ENCODE assay signal across 1 cellular context in the genomic region with DNA sequence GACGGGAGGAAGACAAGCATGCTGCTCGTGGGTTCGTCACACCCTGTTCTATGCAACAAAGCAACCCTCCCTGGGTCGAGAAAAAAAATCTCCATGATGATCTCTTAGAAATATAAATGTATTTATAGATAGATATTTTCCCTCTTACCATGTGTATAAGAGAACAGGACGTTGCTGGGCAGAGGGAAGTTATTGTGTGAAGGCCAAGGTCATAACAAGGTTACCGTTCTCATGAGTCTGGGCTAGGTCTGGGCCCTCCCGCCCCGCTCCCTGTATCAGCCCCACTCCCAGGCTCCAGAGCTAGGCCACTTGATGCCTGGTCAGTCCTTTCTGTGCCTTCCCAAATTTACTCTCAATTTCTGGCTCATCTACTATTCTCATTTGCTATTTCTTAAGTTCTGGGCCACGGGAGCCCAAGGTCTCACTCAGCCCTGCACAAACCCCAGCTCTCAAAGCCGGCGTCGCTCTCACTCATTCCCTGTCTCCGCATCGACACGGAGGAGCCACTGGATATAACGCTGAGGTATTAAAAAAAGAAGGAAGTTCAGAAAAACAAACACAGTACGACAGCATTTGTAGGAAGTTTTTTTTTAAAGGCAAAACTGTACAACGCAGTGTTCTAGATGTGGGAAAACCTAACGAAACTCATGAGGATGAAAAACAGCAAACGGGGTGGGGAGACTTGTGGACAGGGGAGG.
TF ChIP-seq lines count a peak whose summit lies in the region.

No MANE protein-coding gene starts in this region.

TF ChIP-seq in HepG2, 621 proteins besides CTCF, POLR2A, EP300 and RAD21 (continued from another document and continues in another):
- TF ChIP-seq HNF1B (CRISPR knock-in tag; IDR thresholded peaks at IDR 0.05), result no peak
- TF ChIP-seq, protein P1, sequence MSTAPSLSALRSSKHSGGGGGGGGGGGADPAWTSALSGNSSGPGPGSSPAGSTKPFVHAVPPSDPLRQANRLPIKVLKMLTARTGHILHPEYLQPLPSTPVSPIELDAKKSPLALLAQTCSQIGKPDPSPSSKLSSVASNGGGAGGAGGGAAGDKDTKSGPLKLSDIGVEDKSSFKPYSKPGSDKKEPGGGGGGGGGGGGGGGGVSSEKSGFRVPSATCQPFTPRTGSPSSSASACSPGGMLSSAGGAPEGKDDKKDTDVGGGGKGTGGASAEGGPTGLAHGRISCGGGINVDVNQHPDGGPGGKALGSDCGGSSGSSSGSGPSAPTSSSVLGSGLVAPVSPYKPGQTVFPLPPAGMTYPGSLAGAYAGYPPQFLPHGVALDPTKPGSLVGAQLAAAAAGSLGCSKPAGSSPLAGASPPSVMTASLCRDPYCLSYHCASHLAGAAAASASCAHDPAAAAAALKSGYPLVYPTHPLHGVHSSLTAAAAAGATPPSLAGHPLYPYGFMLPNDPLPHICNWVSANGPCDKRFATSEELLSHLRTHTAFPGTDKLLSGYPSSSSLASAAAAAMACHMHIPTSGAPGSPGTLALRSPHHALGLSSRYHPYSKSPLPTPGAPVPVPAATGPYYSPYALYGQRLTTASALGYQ (CRISPR knock-in tag; IDR thresholded peaks at IDR 0.05), result no peak; the same call in 1 of the 2 replicates
- TF ChIP-seq ZNF660 (CRISPR knock-in tag; IDR thresholded peaks at IDR 0.05; ENCODE audit: borderline replicate concordance, low read depth), result no peak
- no peak for TF ChIP-seq ARID3A (IDR thresholded peaks at IDR 0.05; ENCODE audit: low read depth, low read length)
- TF ChIP-seq TGIF2 (CRISPR knock-in tag; IDR thresholded peaks at IDR 0.05), result no peak
- no peak for TF ChIP-seq ZBTB21 (CRISPR knock-in tag; IDR thresholded peaks at IDR 0.05)
- no peak for TF ChIP-seq ZBTB42 (CRISPR knock-in tag; IDR thresholded peaks at IDR 0.05)
- TF ChIP-seq, protein P2, sequence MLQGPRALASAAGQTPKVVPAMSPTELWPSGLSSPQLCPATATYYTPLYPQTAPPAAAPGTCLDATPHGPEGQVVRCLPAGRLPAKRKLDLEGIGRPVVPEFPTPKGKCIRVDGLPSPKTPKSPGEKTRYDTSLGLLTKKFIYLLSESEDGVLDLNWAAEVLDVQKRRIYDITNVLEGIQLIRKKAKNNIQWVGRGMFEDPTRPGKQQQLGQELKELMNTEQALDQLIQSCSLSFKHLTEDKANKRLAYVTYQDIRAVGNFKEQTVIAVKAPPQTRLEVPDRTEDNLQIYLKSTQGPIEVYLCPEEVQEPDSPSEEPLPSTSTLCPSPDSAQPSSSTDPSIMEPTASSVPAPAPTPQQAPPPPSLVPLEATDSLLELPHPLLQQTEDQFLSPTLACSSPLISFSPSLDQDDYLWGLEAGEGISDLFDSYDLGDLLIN (CRISPR knock-in tag; IDR thresholded peaks at IDR 0.05; ENCODE audit: borderline replicate concordance), result no peak
- no peak for TF ChIP-seq NR2F6 (IDR thresholded peaks at IDR 0.05)
- no peak; the same call in 1 of the 2 replicates for TF ChIP-seq NR2F6 (CRISPR knock-in tag; IDR thresholded peaks at IDR 0.05)
- no peak for TF ChIP-seq ZNF597 (CRISPR knock-in tag; IDR thresholded peaks at IDR 0.05)
- TF ChIP-seq ELF1 (CRISPR knock-in tag; IDR thresholded peaks at IDR 0.05), result 0 out of 2 replicates have a peak, but pooled peaks have one; percentile 8
- TF ChIP-seq, protein P3, sequence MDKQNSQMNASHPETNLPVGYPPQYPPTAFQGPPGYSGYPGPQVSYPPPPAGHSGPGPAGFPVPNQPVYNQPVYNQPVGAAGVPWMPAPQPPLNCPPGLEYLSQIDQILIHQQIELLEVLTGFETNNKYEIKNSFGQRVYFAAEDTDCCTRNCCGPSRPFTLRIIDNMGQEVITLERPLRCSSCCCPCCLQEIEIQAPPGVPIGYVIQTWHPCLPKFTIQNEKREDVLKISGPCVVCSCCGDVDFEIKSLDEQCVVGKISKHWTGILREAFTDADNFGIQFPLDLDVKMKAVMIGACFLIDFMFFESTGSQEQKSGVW (CRISPR knock-in tag; IDR thresholded peaks at IDR 0.05; ENCODE audit: borderline replicate concordance), result no peak
- no peak for TF ChIP-seq HNRNPH1 (optimal IDR thresholded peaks at IDR 0.05; ENCODE audit: low read depth, low read length)
- no peak for TF ChIP-seq NR1H2 (CRISPR knock-in tag; IDR thresholded peaks at IDR 0.05; ENCODE audit: borderline replicate concordance, low read depth)
- peak; percentile 46; the same call in 1 of the 2 replicates for TF ChIP-seq GATAD2A (CRISPR knock-in tag; IDR thresholded peaks at IDR 0.05)
- TF ChIP-seq CBX1 (IDR thresholded peaks at IDR 0.05; ENCODE audit: low read depth), result no peak
- TF ChIP-seq GATA4 (IDR thresholded peaks at IDR 0.05; ENCODE audit: borderline replicate concordance, low read depth), result no peak
- TF ChIP-seq, protein P4, sequence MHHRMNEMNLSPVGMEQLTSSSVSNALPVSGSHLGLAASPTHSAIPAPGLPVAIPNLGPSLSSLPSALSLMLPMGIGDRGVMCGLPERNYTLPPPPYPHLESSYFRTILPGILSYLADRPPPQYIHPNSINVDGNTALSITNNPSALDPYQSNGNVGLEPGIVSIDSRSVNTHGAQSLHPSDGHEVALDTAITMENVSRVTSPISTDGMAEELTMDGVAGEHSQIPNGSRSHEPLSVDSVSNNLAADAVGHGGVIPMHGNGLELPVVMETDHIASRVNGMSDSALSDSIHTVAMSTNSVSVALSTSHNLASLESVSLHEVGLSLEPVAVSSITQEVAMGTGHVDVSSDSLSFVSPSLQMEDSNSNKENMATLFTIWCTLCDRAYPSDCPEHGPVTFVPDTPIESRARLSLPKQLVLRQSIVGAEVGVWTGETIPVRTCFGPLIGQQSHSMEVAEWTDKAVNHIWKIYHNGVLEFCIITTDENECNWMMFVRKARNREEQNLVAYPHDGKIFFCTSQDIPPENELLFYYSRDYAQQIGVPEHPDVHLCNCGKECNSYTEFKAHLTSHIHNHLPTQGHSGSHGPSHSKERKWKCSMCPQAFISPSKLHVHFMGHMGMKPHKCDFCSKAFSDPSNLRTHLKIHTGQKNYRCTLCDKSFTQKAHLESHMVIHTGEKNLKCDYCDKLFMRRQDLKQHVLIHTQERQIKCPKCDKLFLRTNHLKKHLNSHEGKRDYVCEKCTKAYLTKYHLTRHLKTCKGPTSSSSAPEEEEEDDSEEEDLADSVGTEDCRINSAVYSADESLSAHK (CRISPR knock-in tag; IDR thresholded peaks at IDR 0.05; ENCODE audit: borderline replicate concordance), result no peak
- no peak for TF ChIP-seq ZNF430 (CRISPR knock-in tag; IDR thresholded peaks at IDR 0.05)
- TF ChIP-seq, protein P5, sequence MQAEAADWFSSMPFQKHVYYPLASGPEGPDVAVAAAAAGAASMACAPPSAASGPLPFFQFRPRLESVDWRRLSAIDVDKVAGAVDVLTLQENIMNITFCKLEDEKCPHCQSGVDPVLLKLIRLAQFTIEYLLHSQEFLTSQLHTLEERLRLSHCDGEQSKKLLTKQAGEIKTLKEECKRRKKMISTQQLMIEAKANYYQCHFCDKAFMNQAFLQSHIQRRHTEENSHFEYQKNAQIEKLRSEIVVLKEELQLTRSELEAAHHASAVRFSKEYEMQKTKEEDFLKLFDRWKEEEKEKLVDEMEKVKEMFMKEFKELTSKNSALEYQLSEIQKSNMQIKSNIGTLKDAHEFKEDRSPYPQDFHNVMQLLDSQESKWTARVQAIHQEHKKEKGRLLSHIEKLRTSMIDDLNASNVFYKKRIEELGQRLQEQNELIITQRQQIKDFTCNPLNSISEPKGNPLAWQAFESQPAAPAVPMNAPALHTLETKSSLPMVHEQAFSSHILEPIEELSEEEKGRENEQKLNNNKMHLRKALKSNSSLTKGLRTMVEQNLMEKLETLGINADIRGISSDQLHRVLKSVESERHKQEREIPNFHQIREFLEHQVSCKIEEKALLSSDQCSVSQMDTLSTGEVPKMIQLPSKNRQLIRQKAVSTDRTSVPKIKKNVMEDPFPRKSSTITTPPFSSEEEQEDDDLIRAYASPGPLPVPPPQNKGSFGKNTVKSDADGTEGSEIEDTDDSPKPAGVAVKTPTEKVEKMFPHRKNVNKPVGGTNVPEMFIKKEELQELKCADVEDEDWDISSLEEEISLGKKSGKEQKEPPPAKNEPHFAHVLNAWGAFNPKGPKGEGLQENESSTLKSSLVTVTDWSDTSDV (CRISPR knock-in tag; IDR thresholded peaks at IDR 0.05), result no peak
- TF ChIP-seq ESRRA (CRISPR knock-in tag; IDR thresholded peaks at IDR 0.05; ENCODE audit: low read depth), result peak; percentile 96
- no peak for TF ChIP-seq RNF2 (conservative IDR thresholded peaks at IDR 0.05; ENCODE audit: low read depth)
- no peak for TF ChIP-seq ZBTB3 (CRISPR knock-in tag; IDR thresholded peaks at IDR 0.05; ENCODE audit: borderline replicate concordance, low read depth)
- TF ChIP-seq ZBTB34 (CRISPR knock-in tag; IDR thresholded peaks at IDR 0.05), result no peak
- TF ChIP-seq CCDC6 (CRISPR knock-in tag; IDR thresholded peaks at IDR 0.05), result no peak
- no peak for TF ChIP-seq KLF13 (CRISPR knock-in tag; IDR thresholded peaks at IDR 0.05)
- TF ChIP-seq ZNF3 (CRISPR knock-in tag; IDR thresholded peaks at IDR 0.05), result no peak
- TF ChIP-seq ZNF773 (CRISPR knock-in tag; IDR thresholded peaks at IDR 0.05; ENCODE audit: borderline replicate concordance), result no peak
- no peak for TF ChIP-seq RELA (CRISPR knock-in tag; IDR thresholded peaks at IDR 0.05)
- TF ChIP-seq TMF1 (CRISPR knock-in tag; IDR thresholded peaks at IDR 0.05; ENCODE audit: low read depth), result no peak
- no peak for TF ChIP-seq ZNF615 (CRISPR knock-in tag; IDR thresholded peaks at IDR 0.05; ENCODE audit: borderline replicate concordance)
- TF ChIP-seq GRHL1 (CRISPR knock-in tag; conservative IDR thresholded peaks at IDR 0.05), result no peak
- no peak for TF ChIP-seq HINFP (CRISPR knock-in tag; IDR thresholded peaks at IDR 0.05; ENCODE audit: low read depth)
- no peak for TF ChIP-seq MED1 (CRISPR knock-in tag; IDR thresholded peaks at IDR 0.05)
